ENCODE assay signal across 27 cellular contexts in genomic region chr3:44048949-44049348, GRCh38.
"Had no signal": no experiment of that assay in that cellular context is flagged by ENCODE, and none has a peak within 500 bp of the region (broad histone marks: within the 10 kb centered on the region; RNA-seq: fewer than 3 reads in every experiment).

No MANE protein-coding gene starts in this region.

- H3K9me3 ChIP-seq: ascending aorta, heart left ventricle, mucosa of descending colon had no signal

- H3K27me3 ChIP-seq: ascending aorta had no signal

- H3K4me1 Mint-ChIP-seq: activated naive CD4-positive, alpha-beta T cell treated with anti-CD3 and anti-CD28 coated beads, Interleukin-2, amount 10 ng/mL, durations not matched to agents 7 days and 5 days; central memory CD8-positive, alpha-beta T cell; immature natural killer cell had no signal

- ATAC-seq: esophagus mucosa, heart left ventricle, left colon, mucosa of descending colon had no signal

- DNase-seq: activated CD4-positive, alpha-beta T cell treated with anti-CD3 and anti-CD28 coated beads for 48 hours; activated CD4-positive, alpha-beta T cell treated with anti-CD3 and anti-CD28 coated beads, Interleukin-2, amount 50 U/mL, for 48 hours; activated CD8-positive, alpha-beta memory T cell treated with anti-CD3 and anti-CD28 coated beads for 24 hours; activated effector memory CD4-positive, alpha-beta T cell treated with anti-CD3 and anti-CD28 coated beads, Interleukin-2, amount 50 U/mL, for 16 hours; activated naive CD4-positive, alpha-beta T cell treated with anti-CD3 and anti-CD28 coated beads, Interleukin-2, amount 10 ng/mL, durations not matched to agents 7 days and 5 days; activated naive CD8-positive, alpha-beta T cell treated with anti-CD3 and anti-CD28 coated beads, Interleukin-2, amount 10 ng/mL, durations not matched to agents 7 days and 5 days; endodermal cell; foreskin fibroblast; heart left ventricle; immature natural killer cell; kidney; left colon; mesenchymal stem cell; mucosa of descending colon; retina; stimulated activated CD4-positive, alpha-beta T cell treated with anti-CD3 and anti-CD28 coated beads, Interleukin-12 subunit alpha, Interleukin-12 subunit beta, amount 100 ng/mL, for 4 hours; stimulated activated CD4-positive, alpha-beta T cell treated with anti-CD3 and anti-CD28 coated beads, Interleukin-4, amount 100 ng/mL, for 1 hour; stimulated activated naive CD8-positive, alpha-beta T cell treated with anti-CD3 and anti-CD28 coated beads, Interleukin-15, amount 100 ng/mL, for 72 hours; T-helper 9 cell; WERI-Rb-1 had no signal

- H3K36me3 Mint-ChIP-seq: activated naive CD4-positive, alpha-beta T cell treated with anti-CD3 and anti-CD28 coated beads, Interleukin-2, amount 10 ng/mL, durations not matched to agents 7 days and 5 days; activated naive CD8-positive, alpha-beta T cell treated with anti-CD3 and anti-CD28 coated beads, Interleukin-2, amount 10 ng/mL, durations not matched to agents 7 days and 5 days; immature natural killer cell had no signal

- H3K9me3 Mint-ChIP-seq: activated naive CD4-positive, alpha-beta T cell treated with anti-CD3 and anti-CD28 coated beads, Interleukin-2, amount 10 ng/mL, durations not matched to agents 7 days and 5 days; central memory CD8-positive, alpha-beta T cell; dendritic cell treated with granulocyte-macrophage colony-stimulating factor and Interleukin-4, amounts not matched to agents 40 ng/mL and 50 ng/mL, for 4 days; endodermal cell; immature natural killer cell; nephron; stimulated activated naive CD8-positive, alpha-beta T cell treated with anti-CD3 and anti-CD28 coated beads, Interleukin-15, amount 100 ng/mL, for 72 hours; T-helper 1 cell treated with Interleukin-12 subunit alpha and Interleukin-12 subunit beta and Interleukin-4 antibody, amounts not matched to agents 30 μg/mL and 1 μg/mL, for 36 hours had no signal

- H3K27ac Mint-ChIP-seq: activated naive CD4-positive, alpha-beta T cell treated with anti-CD3 and anti-CD28 coated beads, Interleukin-2, amount 10 ng/mL, durations not matched to agents 7 days and 5 days; activated naive CD8-positive, alpha-beta T cell treated with anti-CD3 and anti-CD28 coated beads, Interleukin-2, amount 10 ng/mL, durations not matched to agents 7 days and 5 days; dendritic cell treated with granulocyte-macrophage colony-stimulating factor and Interleukin-4, amounts not matched to agents 40 ng/mL and 50 ng/mL, for 4 days; endodermal cell; immature natural killer cell; nephron; T-helper 1 cell treated with Interleukin-12 subunit alpha and Interleukin-12 subunit beta and Interleukin-4 antibody, amounts not matched to agents 30 μg/mL and 1 μg/mL, for 36 hours had no signal

- H3K4me1 ChIP-seq: ascending aorta had no signal

- H3K4me3 Mint-ChIP-seq: activated naive CD4-positive, alpha-beta T cell treated with anti-CD3 and anti-CD28 coated beads, Interleukin-2, amount 10 ng/mL, durations not matched to agents 7 days and 5 days; activated naive CD8-positive, alpha-beta T cell treated with anti-CD3 and anti-CD28 coated beads, Interleukin-2, amount 10 ng/mL, durations not matched to agents 7 days and 5 days; central memory CD8-positive, alpha-beta T cell; dendritic cell treated with granulocyte-macrophage colony-stimulating factor and Interleukin-4, amounts not matched to agents 40 ng/mL and 50 ng/mL, for 4 days; endodermal cell; immature natural killer cell; nephron; stimulated activated naive CD8-positive, alpha-beta T cell treated with anti-CD3 and anti-CD28 coated beads, Interleukin-15, amount 100 ng/mL, for 72 hours; T-helper 1 cell treated with Interleukin-12 subunit alpha and Interleukin-12 subunit beta and Interleukin-4 antibody, amounts not matched to agents 30 μg/mL and 1 μg/mL, for 36 hours had no signal

- H3K36me3 ChIP-seq: ascending aorta, heart left ventricle, WERI-Rb-1 had no signal

- H3K4me3 ChIP-seq: ascending aorta, heart left ventricle, mucosa of descending colon, skin epidermis had no signal

- H3K27ac ChIP-seq: ascending aorta, heart left ventricle, skin epidermis, WERI-Rb-1 had no signal
